1 cellular context compared by ENCODE assay signal in genomic region chr6:44004136-44004535, GRCh38.
TF ChIP-seq lines count a peak whose summit lies in the region.

No MANE protein-coding gene starts in this region.

TF ChIP-seq in WTC11, 78 proteins besides CTCF, POLR2A, EP300 and RAD21 (continued from another document):
- TF ChIP-seq PREB (CRISPR knock-in tag; IDR thresholded peaks at IDR 0.05; ENCODE audit: borderline replicate concordance) = no peak
- TF ChIP-seq ZNF317 (CRISPR knock-in tag; IDR thresholded peaks at IDR 0.05; ENCODE audit: borderline replicate concordance, low read depth) = no peak
- no peak for TF ChIP-seq NFYB (CRISPR knock-in tag; conservative IDR thresholded peaks at IDR 0.05; ENCODE audit: low read depth)
- no peak for TF ChIP-seq ETV6 (CRISPR knock-in tag; IDR thresholded peaks at IDR 0.05)
- TF ChIP-seq, protein P1, sequence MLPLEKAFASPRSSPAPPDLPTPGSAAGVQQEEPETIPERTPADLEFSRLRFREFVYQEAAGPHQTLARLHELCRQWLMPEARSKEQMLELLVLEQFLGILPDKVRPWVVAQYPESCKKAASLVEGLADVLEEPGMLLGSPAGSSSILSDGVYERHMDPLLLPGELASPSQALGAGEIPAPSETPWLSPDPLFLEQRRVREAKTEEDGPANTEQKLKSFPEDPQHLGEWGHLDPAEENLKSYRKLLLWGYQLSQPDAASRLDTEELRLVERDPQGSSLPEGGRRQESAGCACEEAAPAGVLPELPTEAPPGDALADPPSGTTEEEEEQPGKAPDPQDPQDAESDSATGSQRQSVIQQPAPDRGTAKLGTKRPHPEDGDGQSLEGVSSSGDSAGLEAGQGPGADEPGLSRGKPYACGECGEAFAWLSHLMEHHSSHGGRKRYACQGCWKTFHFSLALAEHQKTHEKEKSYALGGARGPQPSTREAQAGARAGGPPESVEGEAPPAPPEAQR (CRISPR knock-in tag; IDR thresholded peaks at IDR 0.05) = no peak
- TF ChIP-seq ATF3 (CRISPR knock-in tag; conservative IDR thresholded peaks at IDR 0.05) = no peak
- TF ChIP-seq MXD4 (CRISPR knock-in tag; IDR thresholded peaks at IDR 0.05; ENCODE audit: borderline replicate concordance) = no peak
- no peak for TF ChIP-seq ATF2 (CRISPR knock-in tag; IDR thresholded peaks at IDR 0.05; ENCODE audit: borderline replicate concordance, low read depth)
- no peak for TF ChIP-seq GABPB1 (CRISPR knock-in tag; IDR thresholded peaks at IDR 0.05)
- no peak for TF ChIP-seq TEAD4 (CRISPR knock-in tag; IDR thresholded peaks at IDR 0.05)
TF ChIP-seq in WTC11: peak in this region for 0.
